ENCODE assay signal across 19 cellular contexts in genomic region chr1:10502206-10502605, GRCh38. TPM values are rescaled to one million over a fixed set of nuclear protein-coding genes. Genes with fewer than 3 reads are reported as not detected.
"Had no signal": no experiment of that assay in that cellular context is flagged by ENCODE, and none has a peak within 500 bp of the region (broad histone marks: within the 10 kb centered on the region; RNA-seq: fewer than 3 reads in every experiment).

No MANE protein-coding gene starts in this region.

- H3K36me3 Mint-ChIP-seq: mesothelial cell of epicardium had no signal

- H3K9me3 ChIP-seq: lower lobe of right lung, tibial artery, vagina had no signal

- H3K4me1 ChIP-seq: parathyroid adenoma had no signal

- ATAC-seq: lower lobe of right lung had no signal

- H3K36me3 ChIP-seq: brain microvascular endothelial cell, lower lobe of right lung, neural progenitor cell, vagina had no signal

- H3K27ac Mint-ChIP-seq: activated B cell treated with CpG ODN at 0.5 μM for 24 hours; activated CD4-positive, alpha-beta T cell treated with anti-CD3 and anti-CD28 coated beads, Interleukin-2, amount 10 ng/mL, durations not matched to agents 7 days and 5 days; activated naive CD4-positive, alpha-beta T cell treated with anti-CD3 and anti-CD28 coated beads, Interleukin-2, amount 50 U/mL, for 24 hours; mesothelial cell of epicardium; neural progenitor cell had no signal

- H3K9me3 Mint-ChIP-seq: activated B cell treated with CpG ODN at 0.5 μM for 24 hours; activated CD4-positive, alpha-beta T cell treated with anti-CD3 and anti-CD28 coated beads, Interleukin-2, amount 10 ng/mL, durations not matched to agents 7 days and 5 days; activated naive CD4-positive, alpha-beta T cell treated with anti-CD3 and anti-CD28 coated beads, Interleukin-2, amount 50 U/mL, for 24 hours; mesothelial cell of epicardium; neural progenitor cell had no signal

- H3K4me3 ChIP-seq: lower lobe of right lung, neural progenitor cell, tibial artery, vagina had no signal

- H3K27me3 Mint-ChIP-seq: activated B cell treated with CpG ODN at 0.5 μM for 24 hours; activated CD4-positive, alpha-beta T cell treated with anti-CD3 and anti-CD28 coated beads, Interleukin-2, amount 10 ng/mL, durations not matched to agents 7 days and 5 days; activated naive CD4-positive, alpha-beta T cell treated with anti-CD3 and anti-CD28 coated beads, Interleukin-2, amount 50 U/mL, for 24 hours had no signal

- DNase-seq: activated B cell treated with CpG ODN at 0.5 μM for 24 hours; activated CD4-positive, alpha-beta T cell treated with anti-CD3 and anti-CD28 coated beads, Interleukin-2, amount 10 ng/mL, durations not matched to agents 7 days and 5 days; brain microvascular endothelial cell; cerebellar nuclear complex; dermis blood vessel endothelial cell; hippocampal formation; kidney glomerular epithelial cell; lower lobe of right lung; stimulated activated CD4-positive, alpha-beta T cell treated with anti-CD3 and anti-CD28 coated beads, Interleukin-15, amount 100 ng/mL, for 24 hours; stimulated activated CD4-positive, alpha-beta T cell treated with anti-CD3 and anti-CD28 coated beads, Interleukin-4, amount 100 ng/mL, for 24 hours; tibial artery had no signal

- H3K27me3 ChIP-seq: brain microvascular endothelial cell, neural progenitor cell, tibial artery, vagina had no signal

- H3K27ac ChIP-seq: brain microvascular endothelial cell, lower lobe of right lung, neural progenitor cell, parathyroid adenoma, tibial artery, vagina had no signal

- H3K4me3 Mint-ChIP-seq: activated B cell treated with CpG ODN at 0.5 μM for 24 hours; activated CD4-positive, alpha-beta T cell treated with anti-CD3 and anti-CD28 coated beads, Interleukin-2, amount 10 ng/mL, durations not matched to agents 7 days and 5 days; activated naive CD4-positive, alpha-beta T cell treated with anti-CD3 and anti-CD28 coated beads, Interleukin-2, amount 50 U/mL, for 24 hours; mesothelial cell of epicardium; neural progenitor cell had no signal

RNA-seq across cellular contexts. Expression of gene CORT, which starts 52.4 kb away (rescaled TPM):
- total RNA-seq: glomerular endothelial cell; lower lobe of right lung; renal cortical epithelial cell; T-helper 1 cell treated with Interleukin-12 subunit alpha and Interleukin-12 subunit beta and Interleukin-4 antibody, amounts not matched to agents 30 ng/mL and 1 ng/mL, for 36 hours; vagina had no signal
